8 cellular contexts compared by ENCODE assay signal in genomic region chr21:41612674-41613250, GRCh38.
DNase-seq lines count a peak whose midpoint lies in the region; ATAC-seq lines count a peak whose summit lies in the region.

No MANE protein-coding gene starts in this region.

- peaks cover 40% of the 10 kb centered on the region for H3K4me1 ChIP-seq in GM23248 (ENCODE audit: insufficient read depth)

- H3K27me3 ChIP-seq in GM23248 (replicated peaks; ENCODE audit: insufficient read depth): no peaks in the 10 kb centered on the region

- H4K20me1 ChIP-seq in GM23248 (ENCODE audit: insufficient read depth): no peaks in the 10 kb centered on the region

- 3 to 6% methylated on average over 14 to 15 of the region's 15 CpGs for WGBS in GM23248 (ENCODE audit: low coverage in 1 of 2, low lambda C conversion rate in 2 of 2, missing lambda C conversion rate in 2 of 2), 2 experiments

- no peaks in the 10 kb centered on the region for H3K9me2 ChIP-seq in GM23248 (ENCODE audit: insufficient read depth)

- no peak for ATAC-seq in GM19324 (IDR thresholded peaks at IDR 0.05; ENCODE audit: low FRiP score, unreplicated experiment)
- no peak for ATAC-seq in HG03135 (IDR thresholded peaks at IDR 0.05; ENCODE audit: unreplicated experiment)

- no peaks in the 10 kb centered on the region for H3K9me3 ChIP-seq in GM23248 (ENCODE audit: low read depth)

- H3K9ac ChIP-seq in GM23248: peak overlapping the region; percentile 80

- no peaks in the 10 kb centered on the region for H3K79me2 ChIP-seq in GM23248 (ENCODE audit: insufficient read depth)

- peak; percentile 76 for DNase-seq in Ammon's horn (ENCODE audit: low spot score)
- DNase-seq in GM23248: peak; percentile 98
- peak; percentile 98 for DNase-seq in RPMI7951 (ENCODE audit: low read depth)
- peak; percentile 85 for DNase-seq in left kidney (ENCODE audit: low read depth, low spot score)
- DNase-seq in stimulated activated CD8-positive, alpha-beta memory T cell treated with anti-CD3 and anti-CD28 coated beads, Interleukin-2, amount 100 ng/mL, for 48 hours (ENCODE audit: low read depth in 2 of 2): peak; percentile 11 to 13

- in situ Hi-C loops in GM23248 (cut with MboI): loop anchor here (5.0 kb wide), 1 partner anchor 160 kb away; no protein-coding TSS in a partner anchor

- H3F3A ChIP-seq in GM23248 (ENCODE audit: insufficient read depth): peaks cover 37% of the 10 kb centered on the region

- H3K36me3 ChIP-seq in GM23248 (ENCODE audit: low read depth): no peaks in the 10 kb centered on the region

- H2AFZ ChIP-seq in GM23248: peak overlapping the region; percentile 77

- peak overlapping the region; percentile 51 for H3K4me2 ChIP-seq in GM23248 (ENCODE audit: unreplicated experiment)

- H3K27ac ChIP-seq in GM23248 (peak overlapping the region; percentile 89), cingulate gyrus (ENCODE audit: low read depth, low read length) (peak overlapping the region; percentile 56)

- H3K4me3 ChIP-seq in GM23248: peak overlapping the region; percentile 27; the same call in 1 of the 2 replicates

Comparison
In these comparisons a context has a peak if more than half of its experiments do, and no peak if none do; other contexts are left out.
1. DNase-seq: peak in every context shown above with its lines; median percentile 98 in GM23248; 98 in RPMI7951; 85 in left kidney; 76 in Ammon's horn; 12 in stimulated activated CD8-positive, alpha-beta memory T cell treated with anti-CD3 and anti-CD28 coated beads, Interleukin-2, amount 100 ng/mL, for 48 hours.